ENCODE assay signal across 1 cellular context in the genomic region with DNA sequence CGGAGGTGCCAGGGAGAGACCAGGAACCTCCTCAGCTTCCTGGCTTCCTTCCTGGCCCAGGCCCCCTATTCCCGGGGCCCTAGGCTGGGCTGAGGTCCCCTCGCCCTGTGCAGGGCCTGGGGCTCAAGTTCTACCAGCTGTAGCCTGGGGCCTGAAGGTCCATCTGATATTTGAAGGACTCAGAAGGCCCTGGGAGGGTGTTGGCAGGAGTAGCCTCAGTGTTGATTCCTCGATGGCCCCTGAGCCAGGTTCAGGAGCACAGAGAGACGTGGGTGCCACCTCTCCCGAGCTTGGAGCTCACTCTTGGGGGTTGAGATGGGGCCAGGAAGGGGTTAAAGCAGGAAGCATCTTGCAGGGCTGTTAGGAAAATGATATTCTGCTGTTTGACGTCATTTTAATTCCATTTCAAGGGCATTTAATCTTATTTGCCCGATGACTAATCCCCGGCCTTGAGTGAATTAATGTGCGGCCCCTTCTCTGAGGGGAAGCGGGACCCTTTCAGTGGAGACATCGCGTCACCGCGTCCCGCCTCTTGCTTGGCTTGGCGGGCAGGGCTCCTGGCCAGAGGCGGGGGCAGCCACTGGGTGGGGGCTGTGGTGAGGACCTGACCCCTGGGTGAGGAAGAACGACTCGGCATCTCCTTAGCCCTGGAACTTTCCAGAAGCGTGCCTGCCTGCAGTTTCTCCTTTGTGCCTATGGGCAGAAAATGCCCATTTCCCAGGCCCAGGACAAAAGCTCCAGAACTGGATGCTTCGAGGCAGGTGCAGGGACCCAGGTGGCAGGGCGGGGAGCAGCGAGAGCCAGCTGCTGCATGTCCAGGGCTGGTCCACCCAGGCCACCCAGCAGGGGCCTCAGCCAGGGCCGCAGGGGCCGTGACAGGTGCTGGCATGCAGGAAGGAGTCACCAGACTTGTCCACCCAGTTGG.
TF ChIP-seq lines count a peak whose summit lies in the region.

No MANE protein-coding gene starts in this region.

TF ChIP-seq in HEK293, 187 proteins besides CTCF, POLR2A, EP300 and RAD21 (continued from another document):
- TF ChIP-seq, protein P1, sequence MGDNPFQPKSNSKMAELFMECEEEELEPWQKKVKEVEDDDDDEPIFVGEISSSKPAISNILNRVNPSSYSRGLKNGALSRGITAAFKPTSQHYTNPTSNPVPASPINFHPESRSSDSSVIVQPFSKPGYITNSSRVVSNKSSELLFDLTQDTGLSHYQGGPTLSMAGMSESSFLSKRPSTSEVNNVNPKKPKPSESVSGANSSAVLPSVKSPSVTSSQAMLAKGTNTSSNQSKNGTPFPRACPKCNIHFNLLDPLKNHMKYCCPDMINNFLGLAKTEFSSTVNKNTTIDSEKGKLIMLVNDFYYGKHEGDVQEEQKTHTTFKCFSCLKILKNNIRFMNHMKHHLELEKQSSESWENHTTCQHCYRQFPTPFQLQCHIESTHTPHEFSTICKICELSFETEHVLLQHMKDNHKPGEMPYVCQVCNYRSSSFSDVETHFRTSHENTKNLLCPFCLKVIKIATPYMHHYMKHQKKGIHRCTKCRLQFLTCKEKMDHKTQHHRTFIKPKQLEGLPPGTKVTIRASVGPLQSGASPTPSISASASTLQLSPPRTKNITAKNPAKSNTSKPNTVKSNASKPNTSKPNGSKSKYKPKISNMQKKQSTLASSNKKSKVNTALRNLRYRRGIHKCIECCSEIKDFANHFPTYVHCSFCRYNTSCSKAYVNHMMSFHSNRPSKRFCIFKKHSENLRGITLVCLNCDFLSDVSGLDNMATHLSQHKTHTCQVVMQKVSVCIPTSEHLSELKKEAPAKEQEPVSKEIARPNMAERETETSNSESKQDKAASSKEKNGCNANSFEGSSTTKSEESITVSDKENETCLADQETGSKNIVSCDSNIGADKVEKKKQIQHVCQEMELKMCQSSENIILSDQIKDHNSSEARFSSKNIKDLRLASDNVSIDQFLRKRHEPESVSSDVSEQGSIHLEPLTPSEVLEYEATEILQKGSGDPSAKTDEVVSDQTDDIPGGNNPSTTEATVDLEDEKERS (tag by site-specific recombination; IDR thresholded peaks at IDR 0.05), result no peak
- TF ChIP-seq ZBTB20 (tag by site-specific recombination; IDR thresholded peaks at IDR 0.05) (peak; percentile 79), MZF1 (tag by site-specific recombination; IDR thresholded peaks at IDR 0.05; ENCODE audit: borderline replicate concordance) (no peak), ZBTB21 (tag by site-specific recombination; IDR thresholded peaks at IDR 0.05) (peak; percentile 79), OSR2 (tag by site-specific recombination; IDR thresholded peaks at IDR 0.05) (0 out of 2 replicates have a peak, but pooled peaks have one; percentile 22), ZNF132 (tag by site-specific recombination; IDR thresholded peaks at IDR 0.05; ENCODE audit: borderline replicate concordance) (no peak), ZBTB48 (tag by site-specific recombination; IDR thresholded peaks at IDR 0.05) (peak; percentile 59; the same call in 1 of the 2 replicates), SETDB1 (IDR thresholded peaks at IDR 0.05; ENCODE audit: insufficient read length, low read length) (no peak), GLIS2 (tag by site-specific recombination; IDR thresholded peaks at IDR 0.05) (peak; percentile 30), ZNF571 (tag by site-specific recombination; IDR thresholded peaks at IDR 0.05) (no peak), ZEB2 (tag by site-specific recombination; IDR thresholded peaks at IDR 0.05) (peak; percentile 80), ZSCAN30 (tag by site-specific recombination; IDR thresholded peaks at IDR 0.05) (no peak), ZNF140 (tag by site-specific recombination; IDR thresholded peaks at IDR 0.05) (no peak), ZNF433 (tag by site-specific recombination; IDR thresholded peaks at IDR 0.05; ENCODE audit: low read depth) (no peak), ZNF354C (tag by site-specific recombination; IDR thresholded peaks at IDR 0.05; ENCODE audit: borderline replicate concordance, low read depth) (no peak), ZNF521 (tag by site-specific recombination; IDR thresholded peaks at IDR 0.05) (no peak), KLF8 (tag by site-specific recombination; IDR thresholded peaks at IDR 0.05) (peak; percentile 18; the same call in 1 of the 2 replicates)
- TF ChIP-seq, protein P2, sequence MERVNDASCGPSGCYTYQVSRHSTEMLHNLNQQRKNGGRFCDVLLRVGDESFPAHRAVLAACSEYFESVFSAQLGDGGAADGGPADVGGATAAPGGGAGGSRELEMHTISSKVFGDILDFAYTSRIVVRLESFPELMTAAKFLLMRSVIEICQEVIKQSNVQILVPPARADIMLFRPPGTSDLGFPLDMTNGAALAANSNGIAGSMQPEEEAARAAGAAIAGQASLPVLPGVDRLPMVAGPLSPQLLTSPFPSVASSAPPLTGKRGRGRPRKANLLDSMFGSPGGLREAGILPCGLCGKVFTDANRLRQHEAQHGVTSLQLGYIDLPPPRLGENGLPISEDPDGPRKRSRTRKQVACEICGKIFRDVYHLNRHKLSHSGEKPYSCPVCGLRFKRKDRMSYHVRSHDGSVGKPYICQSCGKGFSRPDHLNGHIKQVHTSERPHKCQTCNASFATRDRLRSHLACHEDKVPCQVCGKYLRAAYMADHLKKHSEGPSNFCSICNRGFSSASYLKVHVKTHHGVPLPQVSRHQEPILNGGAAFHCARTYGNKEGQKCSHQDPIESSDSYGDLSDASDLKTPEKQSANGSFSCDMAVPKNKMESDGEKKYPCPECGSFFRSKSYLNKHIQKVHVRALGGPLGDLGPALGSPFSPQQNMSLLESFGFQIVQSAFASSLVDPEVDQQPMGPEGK (tag by site-specific recombination; IDR thresholded peaks at IDR 0.05), result peak; percentile 44; the same call in 1 of the 2 replicates
- TF ChIP-seq, protein P3, sequence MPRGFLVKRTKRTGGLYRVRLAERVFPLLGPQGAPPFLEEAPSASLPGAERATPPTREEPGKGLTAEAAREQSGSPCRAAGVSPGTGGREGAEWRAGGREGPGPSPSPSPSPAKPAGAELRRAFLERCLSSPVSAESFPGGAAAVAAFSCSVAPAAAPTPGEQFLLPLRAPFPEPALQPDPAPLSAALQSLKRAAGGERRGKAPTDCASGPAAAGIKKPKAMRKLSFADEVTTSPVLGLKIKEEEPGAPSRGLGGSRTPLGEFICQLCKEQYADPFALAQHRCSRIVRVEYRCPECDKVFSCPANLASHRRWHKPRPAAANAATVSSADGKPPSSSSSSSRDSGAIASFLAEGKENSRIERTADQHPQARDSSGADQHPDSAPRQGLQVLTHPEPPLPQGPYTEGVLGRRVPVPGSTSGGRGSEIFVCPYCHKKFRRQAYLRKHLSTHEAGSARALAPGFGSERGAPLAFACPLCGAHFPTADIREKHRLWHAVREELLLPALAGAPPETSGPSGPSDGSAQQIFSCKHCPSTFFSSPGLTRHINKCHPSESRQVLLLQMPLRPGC (tag by site-specific recombination; IDR thresholded peaks at IDR 0.05), result 0 out of 2 replicates have a peak, but pooled peaks have one; percentile 31
- TF ChIP-seq, protein P4, sequence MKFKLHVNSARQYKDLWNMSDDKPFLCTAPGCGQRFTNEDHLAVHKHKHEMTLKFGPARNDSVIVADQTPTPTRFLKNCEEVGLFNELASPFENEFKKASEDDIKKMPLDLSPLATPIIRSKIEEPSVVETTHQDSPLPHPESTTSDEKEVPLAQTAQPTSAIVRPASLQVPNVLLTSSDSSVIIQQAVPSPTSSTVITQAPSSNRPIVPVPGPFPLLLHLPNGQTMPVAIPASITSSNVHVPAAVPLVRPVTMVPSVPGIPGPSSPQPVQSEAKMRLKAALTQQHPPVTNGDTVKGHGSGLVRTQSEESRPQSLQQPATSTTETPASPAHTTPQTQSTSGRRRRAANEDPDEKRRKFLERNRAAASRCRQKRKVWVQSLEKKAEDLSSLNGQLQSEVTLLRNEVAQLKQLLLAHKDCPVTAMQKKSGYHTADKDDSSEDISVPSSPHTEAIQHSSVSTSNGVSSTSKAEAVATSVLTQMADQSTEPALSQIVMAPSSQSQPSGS (tag by site-specific recombination; IDR thresholded peaks at IDR 0.05; ENCODE audit: low read depth), result peak; percentile 72
- TF ChIP-seq, protein P5, sequence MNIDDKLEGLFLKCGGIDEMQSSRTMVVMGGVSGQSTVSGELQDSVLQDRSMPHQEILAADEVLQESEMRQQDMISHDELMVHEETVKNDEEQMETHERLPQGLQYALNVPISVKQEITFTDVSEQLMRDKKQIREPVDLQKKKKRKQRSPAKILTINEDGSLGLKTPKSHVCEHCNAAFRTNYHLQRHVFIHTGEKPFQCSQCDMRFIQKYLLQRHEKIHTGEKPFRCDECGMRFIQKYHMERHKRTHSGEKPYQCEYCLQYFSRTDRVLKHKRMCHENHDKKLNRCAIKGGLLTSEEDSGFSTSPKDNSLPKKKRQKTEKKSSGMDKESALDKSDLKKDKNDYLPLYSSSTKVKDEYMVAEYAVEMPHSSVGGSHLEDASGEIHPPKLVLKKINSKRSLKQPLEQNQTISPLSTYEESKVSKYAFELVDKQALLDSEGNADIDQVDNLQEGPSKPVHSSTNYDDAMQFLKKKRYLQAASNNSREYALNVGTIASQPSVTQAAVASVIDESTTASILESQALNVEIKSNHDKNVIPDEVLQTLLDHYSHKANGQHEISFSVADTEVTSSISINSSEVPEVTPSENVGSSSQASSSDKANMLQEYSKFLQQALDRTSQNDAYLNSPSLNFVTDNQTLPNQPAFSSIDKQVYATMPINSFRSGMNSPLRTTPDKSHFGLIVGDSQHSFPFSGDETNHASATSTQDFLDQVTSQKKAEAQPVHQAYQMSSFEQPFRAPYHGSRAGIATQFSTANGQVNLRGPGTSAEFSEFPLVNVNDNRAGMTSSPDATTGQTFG (tag by site-specific recombination; IDR thresholded peaks at IDR 0.05; ENCODE audit: borderline replicate concordance), result no peak
- TF ChIP-seq, protein P6, sequence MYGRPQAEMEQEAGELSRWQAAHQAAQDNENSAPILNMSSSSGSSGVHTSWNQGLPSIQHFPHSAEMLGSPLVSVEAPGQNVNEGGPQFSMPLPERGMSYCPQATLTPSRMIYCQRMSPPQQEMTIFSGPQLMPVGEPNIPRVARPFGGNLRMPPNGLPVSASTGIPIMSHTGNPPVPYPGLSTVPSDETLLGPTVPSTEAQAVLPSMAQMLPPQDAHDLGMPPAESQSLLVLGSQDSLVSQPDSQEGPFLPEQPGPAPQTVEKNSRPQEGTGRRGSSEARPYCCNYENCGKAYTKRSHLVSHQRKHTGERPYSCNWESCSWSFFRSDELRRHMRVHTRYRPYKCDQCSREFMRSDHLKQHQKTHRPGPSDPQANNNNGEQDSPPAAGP (tag by site-specific recombination; IDR thresholded peaks at IDR 0.05), result 0 out of 2 replicates have a peak, but pooled peaks have one; percentile 34
- TF ChIP-seq, protein P7, sequence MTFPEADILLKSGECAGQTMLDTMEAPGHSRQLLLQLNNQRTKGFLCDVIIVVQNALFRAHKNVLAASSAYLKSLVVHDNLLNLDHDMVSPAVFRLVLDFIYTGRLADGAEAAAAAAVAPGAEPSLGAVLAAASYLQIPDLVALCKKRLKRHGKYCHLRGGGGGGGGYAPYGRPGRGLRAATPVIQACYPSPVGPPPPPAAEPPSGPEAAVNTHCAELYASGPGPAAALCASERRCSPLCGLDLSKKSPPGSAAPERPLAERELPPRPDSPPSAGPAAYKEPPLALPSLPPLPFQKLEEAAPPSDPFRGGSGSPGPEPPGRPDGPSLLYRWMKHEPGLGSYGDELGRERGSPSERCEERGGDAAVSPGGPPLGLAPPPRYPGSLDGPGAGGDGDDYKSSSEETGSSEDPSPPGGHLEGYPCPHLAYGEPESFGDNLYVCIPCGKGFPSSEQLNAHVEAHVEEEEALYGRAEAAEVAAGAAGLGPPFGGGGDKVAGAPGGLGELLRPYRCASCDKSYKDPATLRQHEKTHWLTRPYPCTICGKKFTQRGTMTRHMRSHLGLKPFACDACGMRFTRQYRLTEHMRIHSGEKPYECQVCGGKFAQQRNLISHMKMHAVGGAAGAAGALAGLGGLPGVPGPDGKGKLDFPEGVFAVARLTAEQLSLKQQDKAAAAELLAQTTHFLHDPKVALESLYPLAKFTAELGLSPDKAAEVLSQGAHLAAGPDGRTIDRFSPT (tag by site-specific recombination; IDR thresholded peaks at IDR 0.05), result peak; percentile 32; the same call in 1 of the 2 replicates
- TF ChIP-seq, protein P8, sequence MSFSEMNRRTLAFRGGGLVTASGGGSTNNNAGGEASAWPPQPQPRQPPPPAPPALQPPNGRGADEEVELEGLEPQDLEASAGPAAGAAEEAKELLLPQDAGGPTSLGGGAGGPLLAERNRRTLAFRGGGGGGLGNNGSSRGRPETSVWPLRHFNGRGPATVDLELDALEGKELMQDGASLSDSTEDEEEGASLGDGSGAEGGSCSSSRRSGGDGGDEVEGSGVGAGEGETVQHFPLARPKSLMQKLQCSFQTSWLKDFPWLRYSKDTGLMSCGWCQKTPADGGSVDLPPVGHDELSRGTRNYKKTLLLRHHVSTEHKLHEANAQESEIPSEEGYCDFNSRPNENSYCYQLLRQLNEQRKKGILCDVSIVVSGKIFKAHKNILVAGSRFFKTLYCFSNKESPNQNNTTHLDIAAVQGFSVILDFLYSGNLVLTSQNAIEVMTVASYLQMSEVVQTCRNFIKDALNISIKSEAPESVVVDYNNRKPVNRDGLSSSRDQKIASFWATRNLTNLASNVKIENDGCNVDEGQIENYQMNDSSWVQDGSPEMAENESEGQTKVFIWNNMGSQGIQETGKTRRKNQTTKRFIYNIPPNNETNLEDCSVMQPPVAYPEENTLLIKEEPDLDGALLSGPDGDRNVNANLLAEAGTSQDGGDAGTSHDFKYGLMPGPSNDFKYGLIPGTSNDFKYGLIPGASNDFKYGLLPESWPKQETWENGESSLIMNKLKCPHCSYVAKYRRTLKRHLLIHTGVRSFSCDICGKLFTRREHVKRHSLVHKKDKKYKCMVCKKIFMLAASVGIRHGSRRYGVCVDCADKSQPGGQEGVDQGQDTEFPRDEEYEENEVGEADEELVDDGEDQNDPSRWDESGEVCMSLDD (tag by site-specific recombination; IDR thresholded peaks at IDR 0.05), result peak; percentile 16; the same call in 1 of the 2 replicates
TF ChIP-seq in HEK293: peak in this region for 15.
